In the genomic region with DNA sequence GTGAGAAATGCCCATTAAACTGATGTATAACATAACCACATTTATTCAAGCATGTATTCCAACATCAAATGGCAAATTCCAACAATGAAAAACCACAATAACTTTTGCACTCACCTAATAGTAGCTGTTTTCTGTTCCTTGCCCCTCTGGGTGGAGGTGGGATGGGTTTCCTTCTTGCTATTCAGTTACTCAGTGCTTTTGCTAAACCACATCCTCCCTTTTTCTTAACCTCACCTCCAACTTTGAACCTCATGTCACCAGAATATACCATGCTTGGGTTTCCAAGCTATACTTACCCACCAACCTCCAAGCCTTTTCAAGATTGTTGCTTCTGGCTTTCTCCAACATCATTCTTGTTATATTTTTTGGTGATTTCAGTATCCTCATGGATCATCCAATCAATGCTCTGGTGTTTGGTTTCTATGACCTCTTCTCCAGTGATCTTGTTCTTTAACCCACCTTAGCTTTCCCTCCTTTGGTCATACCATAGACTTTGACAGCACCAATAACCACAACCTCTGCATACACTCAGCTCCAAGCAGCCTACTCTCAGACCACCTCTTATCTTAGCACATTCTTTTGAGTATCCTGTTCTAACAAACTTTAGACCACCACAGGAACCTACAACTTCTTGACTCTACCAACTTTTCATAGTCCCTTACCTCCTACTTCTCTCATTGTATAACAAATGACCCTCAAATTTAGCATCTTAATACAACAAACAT, we compare ENCODE assay signal across 14 cellular contexts. TPM values are rescaled to one million over a fixed set of nuclear protein-coding genes. Genes with fewer than 3 reads are reported as not detected.
"Had no signal": no experiment of that assay in that cellular context is flagged by ENCODE, and none has a peak within 500 bp of the region (broad histone marks: within the 10 kb centered on the region; RNA-seq: fewer than 3 reads in every experiment).

No MANE protein-coding gene starts in this region.

- ATAC-seq: activated naive CD4-positive, alpha-beta T cell treated with anti-CD3 and anti-CD28 coated beads, Interleukin-2, amount 50 U/mL, for 72 hours; activated T-helper 17 cell treated with anti-CD3 and anti-CD28 coated beads, Interleukin-2, amount 50 U/mL, for 72 hours; esophagus mucosa; lower lobe of right lung had no signal

- H3K27me3 Mint-ChIP-seq: activated T-helper 17 cell treated with anti-CD3 and anti-CD28 coated beads, Interleukin-2, amount 50 U/mL, for 72 hours had no signal

- H3K4me3 Mint-ChIP-seq: activated T-helper 17 cell treated with anti-CD3 and anti-CD28 coated beads, Interleukin-2, amount 50 U/mL, for 72 hours had no signal

- H3K4me1 Mint-ChIP-seq: activated T-helper 17 cell treated with anti-CD3 and anti-CD28 coated beads, Interleukin-2, amount 50 U/mL, for 72 hours had no signal

- H3K36me3 ChIP-seq: brain microvascular endothelial cell, lower lobe of right lung had no signal

- DNase-seq: brain microvascular endothelial cell; dorsolateral prefrontal cortex; hypothalamus; lower lobe of right lung; midbrain; retina; stimulated activated CD4-positive, alpha-beta T cell treated with anti-CD3 and anti-CD28 coated beads, Interleukin-4, amount 100 ng/mL, for 4 hours; substantia nigra; trophoblast cell had no signal

- H3K27ac ChIP-seq: brain microvascular endothelial cell, dorsolateral prefrontal cortex, lower lobe of right lung had no signal

- H3K9me3 ChIP-seq: lower lobe of right lung had no signal

- H3K27ac Mint-ChIP-seq: activated naive CD4-positive, alpha-beta T cell treated with anti-CD3 and anti-CD28 coated beads, Interleukin-2, amount 50 U/mL, for 72 hours; activated T-helper 17 cell treated with anti-CD3 and anti-CD28 coated beads, Interleukin-2, amount 50 U/mL, for 72 hours had no signal

RNA-seq across cellular contexts. Expression of a gene that starts 14.9 kb away (rescaled TPM):
- total RNA-seq: activated naive CD4-positive, alpha-beta T cell treated with anti-CD3 and anti-CD28 coated beads, Interleukin-2, amount 50 U/mL, for 72 hours; activated T-helper 17 cell treated with anti-CD3 and anti-CD28 coated beads, Interleukin-2, amount 50 U/mL, for 72 hours; esophagus mucosa; lower lobe of right lung had no signal

RNA-seq across cellular contexts. Expression of a gene that starts 31.7 kb away (rescaled TPM):
- total RNA-seq: activated naive CD4-positive, alpha-beta T cell treated with anti-CD3 and anti-CD28 coated beads, Interleukin-2, amount 50 U/mL, for 72 hours; activated T-helper 17 cell treated with anti-CD3 and anti-CD28 coated beads, Interleukin-2, amount 50 U/mL, for 72 hours; cerebellum; esophagus mucosa; lower lobe of right lung; skeletal muscle tissue had no signal

RNA-seq across cellular contexts. Expression of a gene that starts 53.1 kb away (rescaled TPM):
- total RNA-seq: activated naive CD4-positive, alpha-beta T cell treated with anti-CD3 and anti-CD28 coated beads, Interleukin-2, amount 50 U/mL, for 72 hours; activated T-helper 17 cell treated with anti-CD3 and anti-CD28 coated beads, Interleukin-2, amount 50 U/mL, for 72 hours had no signal
